1 cellular context compared by ENCODE assay signal in the genomic region with DNA sequence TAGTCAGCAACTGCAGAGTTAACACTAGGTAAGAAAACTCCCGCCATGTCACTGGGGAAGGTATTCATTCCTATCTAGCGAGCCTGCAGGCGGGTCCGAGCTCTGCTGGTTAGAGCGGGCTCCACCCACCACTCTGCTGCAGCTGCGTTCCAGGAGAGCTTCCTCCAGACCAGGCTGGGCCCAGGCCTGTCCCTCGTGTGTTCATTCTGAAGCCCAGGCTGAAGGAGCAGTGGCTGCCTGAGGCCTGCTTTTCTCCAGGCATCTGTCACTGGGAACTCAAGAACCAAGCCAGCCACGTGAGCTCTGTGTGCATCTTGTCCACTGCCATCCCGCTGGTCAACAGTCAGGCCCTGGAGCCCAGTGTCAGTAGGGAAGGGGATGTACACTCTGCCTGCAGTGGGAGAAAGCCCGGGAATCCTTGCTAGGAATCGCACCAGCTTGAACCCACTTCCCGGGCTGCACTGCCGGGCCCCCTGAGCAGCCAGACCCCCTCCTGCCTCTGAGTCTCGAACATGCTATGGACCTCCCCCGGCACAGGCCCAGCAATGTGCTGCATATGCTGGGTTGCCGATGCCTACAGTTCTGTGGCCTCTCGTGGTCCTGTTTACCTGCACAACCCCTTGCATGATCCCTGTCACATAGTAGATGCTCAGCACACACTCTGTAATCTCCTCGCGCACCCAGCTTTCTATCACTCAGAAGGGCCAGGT.
A peak's percentile ranks its signal among the peaks of the same experiment; 100 is the strongest.
TF ChIP-seq lines count a peak whose summit lies in the region.

No MANE protein-coding gene starts in this region.

TF ChIP-seq in HepG2, 621 proteins besides CTCF, POLR2A, EP300 and RAD21:
- TF ChIP-seq EZH2 (conservative IDR thresholded peaks at IDR 0.05; ENCODE audit: low read depth, low read length) (0 out of 2 replicates have a peak, but pooled peaks have one; percentile 38), ZBTB1 (CRISPR knock-in tag; IDR thresholded peaks at IDR 0.05; ENCODE audit: borderline replicate concordance) (no peak), ZNF510 (CRISPR knock-in tag; IDR thresholded peaks at IDR 0.05; ENCODE audit: low read depth) (no peak), SMAD3 (CRISPR knock-in tag; IDR thresholded peaks at IDR 0.05) (no peak), MIXL1 (CRISPR knock-in tag; IDR thresholded peaks at IDR 0.05) (no peak)
- TF ChIP-seq, protein P1, sequence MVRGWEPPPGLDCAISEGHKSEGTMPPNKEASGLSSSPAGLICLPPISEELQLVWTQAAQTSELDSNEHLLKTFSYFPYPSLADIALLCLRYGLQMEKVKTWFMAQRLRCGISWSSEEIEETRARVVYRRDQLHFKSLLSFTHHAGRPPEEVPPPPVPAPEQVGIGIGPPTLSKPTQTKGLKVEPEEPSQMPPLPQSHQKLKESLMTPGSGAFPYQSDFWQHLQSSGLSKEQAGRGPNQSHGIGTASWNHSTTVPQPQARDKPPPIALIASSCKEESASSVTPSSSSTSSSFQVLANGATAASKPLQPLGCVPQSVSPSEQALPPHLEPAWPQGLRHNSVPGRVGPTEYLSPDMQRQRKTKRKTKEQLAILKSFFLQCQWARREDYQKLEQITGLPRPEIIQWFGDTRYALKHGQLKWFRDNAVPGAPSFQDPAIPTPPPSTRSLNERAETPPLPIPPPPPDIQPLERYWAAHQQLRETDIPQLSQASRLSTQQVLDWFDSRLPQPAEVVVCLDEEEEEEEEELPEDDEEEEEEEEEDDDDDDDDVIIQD (CRISPR knock-in tag; IDR thresholded peaks at IDR 0.05; ENCODE audit: low read depth), result no peak
